ENCODE assay signal across 28 cellular contexts in genomic region chr10:31679931-31680330, GRCh38.
"Had no signal": no experiment of that assay in that cellular context is flagged by ENCODE, and none has a peak within 500 bp of the region (broad histone marks: within the 10 kb centered on the region; RNA-seq: fewer than 3 reads in every experiment).

No MANE protein-coding gene starts in this region.

- H3K36me3 ChIP-seq: brain microvascular endothelial cell, esophagus muscularis mucosa, gastroesophageal sphincter, heart right ventricle had no signal

- DNase-seq: activated CD4-positive, alpha-beta memory T cell treated with anti-CD3 and anti-CD28 coated beads for 36 hours; activated CD4-positive, alpha-beta T cell treated with anti-CD3 and anti-CD28 coated beads for 36 hours; activated CD4-positive, alpha-beta T cell treated with anti-CD3 and anti-CD28 coated beads, Interleukin-2, amount 10 ng/mL, durations not matched to agents 24 days and 14 days; activated CD4-positive, CD25-positive, alpha-beta regulatory T cell; activated CD4-positive, CD25-positive, alpha-beta regulatory T cell treated with anti-CD3 and anti-CD28 coated beads, Interleukin-2, amount 50 U/mL, for 72 hours; activated CD8-positive, alpha-beta memory T cell treated with anti-CD3 and anti-CD28 coated beads, Interleukin-2, amount 10 ng/mL, durations not matched to agents 7 days and 5 days; activated CD8-positive, alpha-beta memory T cell treated with anti-CD3 and anti-CD28 coated beads, Interleukin-2, amount 50 U/mL, for 4 hours; activated CD8-positive, alpha-beta T cell treated with anti-CD3 and anti-CD28 coated beads, Interleukin-2, amount 10 ng/mL, durations not matched to agents 7 days and 5 days; activated gamma-delta T cell; activated naive CD4-positive, alpha-beta T cell; activated naive CD4-positive, alpha-beta T cell treated with anti-CD3 and anti-CD28 coated beads, Interleukin-2, amount 10 ng/mL, durations not matched to agents 7 days and 5 days; activated naive CD8-positive, alpha-beta T cell treated with anti-CD3 and anti-CD28 coated beads, Interleukin-2, amount 10 ng/mL, durations not matched to agents 7 days and 5 days; activated T-cell treated with anti-CD3 and anti-CD28 coated beads, Interleukin-2, amount 50 U/mL, for 1 hour; activated T-cell treated with anti-CD3 and anti-CD28 coated beads, Interleukin-2, amount 50 U/mL, for 48 hours; brain microvascular endothelial cell; dorsolateral prefrontal cortex; effector memory CD4-positive, alpha-beta T cell; erythroblast; foreskin melanocyte; heart right ventricle; T-helper 2 cell had no signal

- H3K4me3 ChIP-seq: coronary artery, dorsolateral prefrontal cortex, esophagus muscularis mucosa, gastroesophageal sphincter, heart right ventricle, hepatocyte had no signal

- FAIRE-seq: astrocyte, bronchial epithelial cell had no signal

- ATAC-seq: activated CD4-positive, alpha-beta T cell treated with anti-CD3 and anti-CD28 coated beads for 36 hours; activated CD8-positive, alpha-beta memory T cell treated with anti-CD3 and anti-CD28 coated beads, Interleukin-2, amount 10 ng/mL, durations not matched to agents 7 days and 5 days; activated CD8-positive, alpha-beta T cell treated with anti-CD3 and anti-CD28 coated beads, Interleukin-2, amount 10 ng/mL, durations not matched to agents 7 days and 5 days; activated naive CD4-positive, alpha-beta T cell treated with anti-CD3 and anti-CD28 coated beads, Interleukin-2, amount 50 U/mL, for 72 hours; gastroesophageal sphincter; heart right ventricle had no signal

- H3K4me2 ChIP-seq: hepatocyte had no signal

- H3K27me3 ChIP-seq: brain microvascular endothelial cell, esophagus muscularis mucosa, gastroesophageal sphincter, heart right ventricle, hepatocyte had no signal

- H2AFZ ChIP-seq: hepatocyte had no signal

- H3K79me2 ChIP-seq: hepatocyte had no signal

- H3K27ac ChIP-seq: brain microvascular endothelial cell, coronary artery, dorsolateral prefrontal cortex, esophagus muscularis mucosa, gastroesophageal sphincter, heart right ventricle, hepatocyte had no signal
